Comparison of ENCODE assay signal across 25 cellular contexts in the genomic region with DNA sequence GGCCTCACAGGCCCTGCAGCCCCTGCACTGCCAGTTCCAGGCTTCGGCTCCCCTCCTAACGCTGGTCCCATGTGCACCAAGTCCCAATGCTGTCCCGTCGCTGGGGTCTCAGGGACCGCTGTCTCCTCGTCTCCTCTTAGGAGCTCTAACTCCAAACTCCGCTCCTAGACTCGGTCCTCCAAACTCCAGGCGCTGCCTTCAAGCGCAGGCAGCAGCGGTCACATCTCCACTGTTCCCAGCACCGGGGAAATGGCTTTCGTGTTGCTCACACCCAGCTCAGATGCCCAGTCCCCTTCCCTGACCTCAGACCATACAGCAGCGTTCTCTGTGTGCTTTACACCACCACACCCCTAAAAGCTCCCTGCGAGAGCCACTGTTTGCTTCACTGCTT. TPM values are rescaled to one million over a fixed set of nuclear protein-coding genes. Genes with fewer than 3 reads are reported as not detected.
DNase-seq lines count a peak whose midpoint lies in the region; ATAC-seq and TF ChIP-seq lines count a peak whose summit lies in the region.
"Had no signal": no experiment of that assay in that cellular context is flagged by ENCODE, and none has a peak within 500 bp of the region (broad histone marks: within the 10 kb centered on the region; RNA-seq: fewer than 3 reads in every experiment).

No MANE protein-coding gene starts in this region.

- H3K4me3 ChIP-seq in iPS-18a (ENCODE audit: low read length): peak overlapping the region; percentile 15

- DNase-seq in activated T-cell treated with anti-CD3 and anti-CD28 coated beads, Interleukin-2, amount 50 U/mL, for 24 hours: no peak
- DNase-seq in activated T-cell treated with anti-CD3 and anti-CD28 coated beads, Interleukin-2, amount 50 U/mL, for 48 hours: no peak
- DNase-seq in WTC11 (ENCODE audit: low spot score) (no peak), SHP77 treated with DMSO at 0.1 percent for 48 hours (lab: John Stamatoyannopoulos, UW) (no peak), ACHN (no peak), GM19240 (ENCODE audit: insufficient read length, low spot score) (no peak)
- DNase-seq in stimulated activated naive B cell treated with anti-CD40 and anti-IgM and Interleukin-4, amounts not matched to agents 10 μg/mL and 1 μg/mL and 100 μg/mL, for 72 hours: no peak
- DNase-seq: Calu3; CD8-positive, alpha-beta memory T cell; DMS153; KBM-7; MM.1S; NCI-H1048; NCI-H1417 treated with DMSO at 0.1 percent for 48 hours; NCI-H187; NCI-H2107; NCI-H510A; NCI-H748 treated with DMSO at 0.1 percent for 48 hours; NK-92 treated with Interleukin-12 subunit alpha and Interleukin-12 subunit beta, amount 100 ng/mL, for 24 hours had no signal

- H3K4me3 Mint-ChIP-seq in activated T-cell treated with anti-CD3 and anti-CD28 coated beads, Interleukin-2, amount 50 U/mL, for 24 hours: no peak overlapping the region
- peak overlapping the region; percentile 50 for H3K4me3 Mint-ChIP-seq in WTC11
- H3K4me3 Mint-ChIP-seq in stimulated activated naive B cell treated with anti-CD40 and anti-IgM and Interleukin-4, amounts not matched to agents 10 μg/mL and 1 μg/mL and 100 μg/mL, for 72 hours: peak overlapping the region in 1 of 2 donors; percentile 15
- H3K4me3 Mint-ChIP-seq: CD8-positive, alpha-beta memory T cell had no signal

- TF ChIP-seq CTCF in WTC11 (IDR thresholded peaks at IDR 0.05): no peak

- peaks cover 3% of the 10 kb centered on the region for H3K4me1 ChIP-seq in iPS-18a (ENCODE audit: control insufficient read depth, low read depth, low read length)

- in situ Hi-C loops in ACHN (cut with HindIII; ENCODE audit: low pct_ligation_motif_present, low pct_unique_long_range_greater_than_20kb, low sequenced_read_pairs): no loop called here

- H3K27ac Mint-ChIP-seq in activated T-cell treated with anti-CD3 and anti-CD28 coated beads, Interleukin-2, amount 50 U/mL, for 24 hours: peak overlapping the region; percentile 22
- no peak overlapping the region for H3K27ac Mint-ChIP-seq in WTC11
- peak overlapping the region; percentile 65 for H3K27ac Mint-ChIP-seq in stimulated activated naive B cell treated with anti-CD40 and anti-IgM and Interleukin-4, amounts not matched to agents 10 μg/mL and 1 μg/mL and 100 μg/mL, for 72 hours

- POLR2A ChIA-PET in WTC11 (lab: Charles Lee): interaction anchor here (0.6 to 1.7 kb wide), 6 partner anchors 14 to 165 kb away, joined by 3 to 6 read pairs (median 3); no protein-coding TSS in a partner anchor

- H3K27ac ChIP-seq in iPS-18a (ENCODE audit: low read length): no peak overlapping the region
- H3K27ac ChIP-seq: C4-2B had no signal

- H3K4me1 Mint-ChIP-seq in activated T-cell treated with anti-CD3 and anti-CD28 coated beads, Interleukin-2, amount 50 U/mL, for 24 hours (ENCODE audit: low read depth): no peaks in the 10 kb centered on the region
- peaks cover 18% of the 10 kb centered on the region for H3K4me1 Mint-ChIP-seq in WTC11
- H3K4me1 Mint-ChIP-seq in stimulated activated naive B cell treated with anti-CD40 and anti-IgM and Interleukin-4, amounts not matched to agents 10 μg/mL and 1 μg/mL and 100 μg/mL, for 72 hours: peaks cover 4 to 7% of the 10 kb centered on the region in 2 donors

- no peaks in the 10 kb centered on the region for H3K36me3 Mint-ChIP-seq in activated T-cell treated with anti-CD3 and anti-CD28 coated beads, Interleukin-2, amount 50 U/mL, for 24 hours (ENCODE audit: low read depth)
- H3K36me3 Mint-ChIP-seq in WTC11: no peaks in the 10 kb centered on the region
- H3K36me3 Mint-ChIP-seq in stimulated activated naive B cell treated with anti-CD40 and anti-IgM and Interleukin-4, amounts not matched to agents 10 μg/mL and 1 μg/mL and 100 μg/mL, for 72 hours: peaks cover 0 to 5% of the 10 kb centered on the region in 2 donors
- H3K36me3 Mint-ChIP-seq: CD8-positive, alpha-beta memory T cell had no signal

- H3K9me3 ChIP-seq in iPS-18a (ENCODE audit: control insufficient read depth, low read depth, low read length): no peaks in the 10 kb centered on the region

- peaks cover 88% of the 10 kb centered on the region for H3K27me3 Mint-ChIP-seq in activated T-cell treated with anti-CD3 and anti-CD28 coated beads, Interleukin-2, amount 50 U/mL, for 24 hours
- H3K27me3 Mint-ChIP-seq in WTC11 (ENCODE audit: low read depth): peaks cover 100% of the 10 kb centered on the region
- peaks cover 68 to 95% of the 10 kb centered on the region in 2 donors for H3K27me3 Mint-ChIP-seq in stimulated activated naive B cell treated with anti-CD40 and anti-IgM and Interleukin-4, amounts not matched to agents 10 μg/mL and 1 μg/mL and 100 μg/mL, for 72 hours

- no peak for ATAC-seq in WTC11
- no peak for ATAC-seq in stimulated activated naive B cell treated with anti-CD40 and anti-IgM and Interleukin-4, amounts not matched to agents 10 μg/mL and 1 μg/mL and 100 μg/mL, for 72 hours (replicated peaks)
- ATAC-seq: HepG2, Panc1, SK-N-SH treated with all-trans-retinoic acid at 6 μM for 48 hours had no signal

- CTCF ChIA-PET in WTC11 (lab: Charles Lee): interaction anchor here (1.0 to 2.0 kb wide), 9 partner anchors 23 to 284 kb away, joined by 3 to 15 read pairs (median 4); no protein-coding TSS in a partner anchor

- no peak overlapping the region for H3K9ac ChIP-seq in iPS-18a (ENCODE audit: low read length)

- H3K36me3 ChIP-seq in iPS-18a (ENCODE audit: control insufficient read depth, low read depth, low read length): no peaks in the 10 kb centered on the region

- peaks cover 8% of the 10 kb centered on the region for H3K9me3 Mint-ChIP-seq in activated T-cell treated with anti-CD3 and anti-CD28 coated beads, Interleukin-2, amount 50 U/mL, for 24 hours
- H3K9me3 Mint-ChIP-seq in WTC11: peaks cover 7% of the 10 kb centered on the region; the same call in 1 of the 2 replicates
- peaks cover 0 to 5% of the 10 kb centered on the region in 2 donors for H3K9me3 Mint-ChIP-seq in stimulated activated naive B cell treated with anti-CD40 and anti-IgM and Interleukin-4, amounts not matched to agents 10 μg/mL and 1 μg/mL and 100 μg/mL, for 72 hours

- peaks cover 100% of the 10 kb centered on the region for H3K27me3 ChIP-seq in iPS-18a (ENCODE audit: control insufficient read depth, insufficient read depth, low read length)

TF ChIP-seq in WTC11, 78 proteins besides CTCF, POLR2A, EP300 and RAD21:
- TF ChIP-seq ZNF317 (CRISPR knock-in tag; IDR thresholded peaks at IDR 0.05; ENCODE audit: borderline replicate concordance, low read depth) (no peak), JAZF1 (CRISPR knock-in tag; IDR thresholded peaks at IDR 0.05) (no peak), SMAD4 (CRISPR knock-in tag; IDR thresholded peaks at IDR 0.05) (no peak), CREB1 (CRISPR knock-in tag; IDR thresholded peaks at IDR 0.05) (no peak), NFATC4 (CRISPR knock-in tag; IDR thresholded peaks at IDR 0.05) (no peak), RELA (CRISPR knock-in tag; IDR thresholded peaks at IDR 0.05; ENCODE audit: borderline replicate concordance) (no peak), TCF7 (CRISPR knock-in tag; IDR thresholded peaks at IDR 0.05; ENCODE audit: low read depth) (no peak), SOX15 (CRISPR knock-in tag; IDR thresholded peaks at IDR 0.05) (no peak)
- TF ChIP-seq, protein P1, sequence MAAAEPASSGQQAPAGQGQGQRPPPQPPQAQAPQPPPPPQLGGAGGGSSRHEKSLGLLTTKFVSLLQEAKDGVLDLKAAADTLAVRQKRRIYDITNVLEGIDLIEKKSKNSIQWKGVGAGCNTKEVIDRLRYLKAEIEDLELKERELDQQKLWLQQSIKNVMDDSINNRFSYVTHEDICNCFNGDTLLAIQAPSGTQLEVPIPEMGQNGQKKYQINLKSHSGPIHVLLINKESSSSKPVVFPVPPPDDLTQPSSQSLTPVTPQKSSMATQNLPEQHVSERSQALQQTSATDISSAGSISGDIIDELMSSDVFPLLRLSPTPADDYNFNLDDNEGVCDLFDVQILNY (CRISPR knock-in tag; IDR thresholded peaks at IDR 0.05): no peak
- TF ChIP-seq, protein P2, sequence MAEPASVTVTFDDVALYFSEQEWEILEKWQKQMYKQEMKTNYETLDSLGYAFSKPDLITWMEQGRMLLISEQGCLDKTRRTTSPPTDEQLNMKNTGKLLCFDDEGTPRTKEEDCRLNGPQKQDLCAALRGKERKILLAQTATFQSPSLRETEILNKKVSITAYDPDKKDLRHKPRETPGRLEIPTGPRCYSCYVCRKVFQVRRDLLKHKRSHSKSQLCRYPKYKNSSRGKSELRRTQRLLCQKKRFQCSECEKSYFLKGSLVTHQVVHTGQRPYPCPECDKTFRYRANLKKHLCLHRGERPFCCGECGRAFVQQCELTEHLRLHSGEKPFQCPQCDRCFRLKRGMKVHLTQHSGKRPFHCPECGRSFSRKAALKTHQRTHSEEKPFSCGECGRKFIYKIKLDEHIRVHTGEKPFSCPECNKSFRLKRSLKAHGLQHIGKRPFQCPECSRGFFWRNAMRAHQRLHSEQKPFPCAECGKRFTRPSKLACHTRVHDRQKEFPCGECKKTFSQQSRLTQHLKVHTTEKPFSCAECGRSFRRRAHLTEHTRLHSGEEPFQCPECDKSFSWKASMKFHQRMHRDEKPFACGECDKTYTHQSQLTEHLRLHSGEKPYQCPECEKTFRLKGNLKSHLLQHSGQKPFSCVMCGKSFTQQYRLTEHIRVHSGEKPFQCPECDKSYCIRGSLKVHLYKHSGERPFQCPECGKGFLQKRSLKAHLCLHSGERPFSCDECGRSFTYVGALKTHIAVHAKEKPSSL (CRISPR knock-in tag; conservative IDR thresholded peaks at IDR 0.05): no peak
- TF ChIP-seq, protein P3, sequence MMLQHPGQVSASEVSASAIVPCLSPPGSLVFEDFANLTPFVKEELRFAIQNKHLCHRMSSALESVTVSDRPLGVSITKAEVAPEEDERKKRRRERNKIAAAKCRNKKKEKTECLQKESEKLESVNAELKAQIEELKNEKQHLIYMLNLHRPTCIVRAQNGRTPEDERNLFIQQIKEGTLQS (CRISPR knock-in tag; conservative IDR thresholded peaks at IDR 0.05): no peak
- TF ChIP-seq, protein P4, sequence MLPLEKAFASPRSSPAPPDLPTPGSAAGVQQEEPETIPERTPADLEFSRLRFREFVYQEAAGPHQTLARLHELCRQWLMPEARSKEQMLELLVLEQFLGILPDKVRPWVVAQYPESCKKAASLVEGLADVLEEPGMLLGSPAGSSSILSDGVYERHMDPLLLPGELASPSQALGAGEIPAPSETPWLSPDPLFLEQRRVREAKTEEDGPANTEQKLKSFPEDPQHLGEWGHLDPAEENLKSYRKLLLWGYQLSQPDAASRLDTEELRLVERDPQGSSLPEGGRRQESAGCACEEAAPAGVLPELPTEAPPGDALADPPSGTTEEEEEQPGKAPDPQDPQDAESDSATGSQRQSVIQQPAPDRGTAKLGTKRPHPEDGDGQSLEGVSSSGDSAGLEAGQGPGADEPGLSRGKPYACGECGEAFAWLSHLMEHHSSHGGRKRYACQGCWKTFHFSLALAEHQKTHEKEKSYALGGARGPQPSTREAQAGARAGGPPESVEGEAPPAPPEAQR (CRISPR knock-in tag; IDR thresholded peaks at IDR 0.05): no peak

RNA-seq across cellular contexts. Expression of a gene that starts 19.6 kb away (rescaled TPM):
- 6.9 to 10.0 TPM (median 7.8 TPM) in 3 replicates for total RNA-seq in WTC11 (2021)
- total RNA-seq: A172; Calu3; CD8-positive, alpha-beta memory T cell; HepG2 had no signal
